Comparison of ENCODE assay signal across 11 cellular contexts in the genomic region with DNA sequence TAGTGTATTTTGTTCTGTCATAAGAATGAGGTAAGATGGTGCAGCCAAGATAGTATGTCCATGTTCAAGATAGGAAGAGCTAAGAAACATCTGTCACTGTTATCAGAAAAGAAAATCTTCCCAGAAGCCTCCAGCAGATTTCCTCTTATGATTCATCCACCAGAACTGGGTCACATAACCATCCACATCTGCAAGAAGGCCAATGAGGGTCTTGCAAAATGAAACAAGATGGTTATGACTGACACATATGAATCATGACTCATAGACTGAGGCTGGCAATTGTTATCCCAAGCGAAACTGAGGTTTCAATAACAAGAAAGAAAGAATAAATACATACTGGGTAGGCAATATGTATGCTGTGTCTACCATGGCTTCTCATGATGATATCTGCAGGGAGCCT. TPM values are rescaled to one million over a fixed set of nuclear protein-coding genes. Genes with fewer than 3 reads are reported as not detected.
DNase-seq lines count a peak whose midpoint lies in the region; ATAC-seq lines count a peak whose summit lies in the region.
"Had no signal": no experiment of that assay in that cellular context is flagged by ENCODE, and none has a peak within 500 bp of the region (broad histone marks: within the 10 kb centered on the region; RNA-seq: fewer than 3 reads in every experiment).

No MANE protein-coding gene starts in this region.

- peak overlapping the region; percentile 31 for H3K4me3 Mint-ChIP-seq in activated T-helper 17 cell treated with anti-CD3 and anti-CD28 coated beads, Interleukin-2, amount 50 U/mL, for 72 hours
- H3K4me3 Mint-ChIP-seq: naive thymus-derived CD8-positive, alpha-beta T cell had no signal

- peaks cover 9% of the 10 kb centered on the region for H3K4me1 Mint-ChIP-seq in activated T-helper 17 cell treated with anti-CD3 and anti-CD28 coated beads, Interleukin-2, amount 50 U/mL, for 72 hours

- DNase-seq in GM03348 (ENCODE audit: low spot score), result peak; percentile 11
- DNase-seq in Jurkat, Clone E6-1 (ENCODE audit: low read depth, low spot score), result peak; percentile 36
- DNase-seq in glomerular endothelial cell (ENCODE audit: extremely low read depth, low read depth, low spot score), result peak; percentile 42
- no peak for DNase-seq in NCI-H1105 treated with DMSO at 0.1 percent for 48 hours (lab: John Stamatoyannopoulos, UW)
- DNase-seq in activated effector memory CD4-positive, alpha-beta T cell treated with anti-CD3 and anti-CD28 coated beads, Interleukin-2, amount 50 U/mL, for 16 hours, result no peak
- DNase-seq: activated CD8-positive, alpha-beta memory T cell treated with anti-CD3 and anti-CD28 coated beads, Interleukin-2, amount 50 U/mL, for 4 hours; naive thymus-derived CD8-positive, alpha-beta T cell; NCI-H2227 treated with DMSO at 0.1 percent for 48 hours had no signal

- peak overlapping the region; percentile 66 for H3K27ac Mint-ChIP-seq in activated T-helper 17 cell treated with anti-CD3 and anti-CD28 coated beads, Interleukin-2, amount 50 U/mL, for 72 hours

- no peaks in the 10 kb centered on the region for H3K27me3 Mint-ChIP-seq in activated T-helper 17 cell treated with anti-CD3 and anti-CD28 coated beads, Interleukin-2, amount 50 U/mL, for 72 hours
- H3K27me3 Mint-ChIP-seq: naive thymus-derived CD8-positive, alpha-beta T cell had no signal

- no peak overlapping the region for H3K4me3 ChIP-seq in Jurkat, Clone E6-1 (ENCODE audit: low read length)

- no peaks in the 10 kb centered on the region for H3K9me3 Mint-ChIP-seq in activated T-helper 17 cell treated with anti-CD3 and anti-CD28 coated beads, Interleukin-2, amount 50 U/mL, for 72 hours
- H3K9me3 Mint-ChIP-seq: naive thymus-derived CD8-positive, alpha-beta T cell had no signal

- no peaks in the 10 kb centered on the region for H3K36me3 Mint-ChIP-seq in activated T-helper 17 cell treated with anti-CD3 and anti-CD28 coated beads, Interleukin-2, amount 50 U/mL, for 72 hours (ENCODE audit: low read depth)

- peak; percentile 94 for ATAC-seq in activated T-helper 17 cell treated with anti-CD3 and anti-CD28 coated beads, Interleukin-2, amount 50 U/mL, for 72 hours (replicated peaks)
- ATAC-seq in HG03196 (IDR thresholded peaks at IDR 0.05; ENCODE audit: unreplicated experiment) (no peak), GM19452 (IDR thresholded peaks at IDR 0.05; ENCODE audit: unreplicated experiment) (no peak)
- ATAC-seq: naive thymus-derived CD8-positive, alpha-beta T cell had no signal

RNA-seq across cellular contexts. Expression of a gene that starts 30.3 kb away (rescaled TPM):
- polyA plus RNA-seq in Jurkat, Clone E6-1 (2012; ENCODE audit: insufficient read depth, insufficient read length), result 8.8 TPM
- 1 to 10 TPM; 3.7 to 7.9 TPM for total RNA-seq in activated T-helper 17 cell treated with anti-CD3 and anti-CD28 coated beads, Interleukin-2, amount 50 U/mL, for 72 hours
- total RNA-seq in glomerular endothelial cell, result 14.0 and 17.7 TPM in 2 replicates

RNA-seq across cellular contexts. Expression of a gene that starts 56.4 kb away (rescaled TPM):
- 11.9 TPM for polyA plus RNA-seq in Jurkat, Clone E6-1 (2012; ENCODE audit: insufficient read depth, insufficient read length)
- total RNA-seq in activated T-helper 17 cell treated with anti-CD3 and anti-CD28 coated beads, Interleukin-2, amount 50 U/mL, for 72 hours, result 10 to 100 TPM; 14.8 to 17.3 TPM
- total RNA-seq in glomerular endothelial cell, result 7.2 and 10.6 TPM in 2 replicates

Comparison
In these comparisons a context has a peak if more than half of its experiments do, and no peak if none do; other contexts are left out.
1. DNase-seq: peak in GM03348 (single experiment), Jurkat, Clone E6-1 (single experiment) and glomerular endothelial cell (single experiment); none in NCI-H1105 treated with DMSO at 0.1 percent for 48 hours (single experiment) and activated effector memory CD4-positive, alpha-beta T cell treated with anti-CD3 and anti-CD28 coated beads, Interleukin-2, amount 50 U/mL, for 16 hours (single experiment).